ENCODE assay signal across 30 cellular contexts in the genomic region with DNA sequence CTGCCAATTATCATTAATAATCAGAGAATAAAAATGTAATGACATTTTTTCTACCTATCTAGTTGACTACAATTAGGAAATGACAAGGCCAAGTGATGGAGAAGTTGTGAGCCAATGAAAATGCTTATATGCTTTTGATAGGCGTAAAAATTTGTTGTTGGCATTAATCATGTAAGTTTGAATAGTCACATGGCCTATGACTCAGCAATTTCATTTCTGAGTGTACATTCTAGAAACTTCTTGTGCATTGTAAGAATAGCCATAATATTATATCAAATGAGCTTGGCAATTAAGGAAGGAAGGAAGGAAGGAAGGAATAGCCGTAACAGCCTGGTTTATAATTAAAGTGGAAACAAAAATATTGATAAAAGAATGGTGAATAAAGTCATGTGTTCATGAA.
"Had no signal": no experiment of that assay in that cellular context is flagged by ENCODE, and none has a peak within 500 bp of the region (broad histone marks: within the 10 kb centered on the region; RNA-seq: fewer than 3 reads in every experiment).

No MANE protein-coding gene starts in this region.

- FAIRE-seq: endothelial cell of umbilical vein had no signal

- H3K4me3 ChIP-seq: adrenal gland, body of pancreas, cardiac muscle cell, colonic mucosa, esophagus muscularis mucosa, gastrocnemius medialis, heart left ventricle had no signal

- DNase-seq: activated CD4-positive, alpha-beta memory T cell treated with anti-CD3 and anti-CD28 coated beads for 36 hours; activated CD4-positive, alpha-beta T cell treated with anti-CD3 and anti-CD28 coated beads for 36 hours; activated CD4-positive, alpha-beta T cell treated with anti-CD3 and anti-CD28 coated beads, Interleukin-2, amount 10 ng/mL, durations not matched to agents 24 days and 14 days; activated CD4-positive, CD25-positive, alpha-beta regulatory T cell; activated CD4-positive, CD25-positive, alpha-beta regulatory T cell treated with anti-CD3 and anti-CD28 coated beads, Interleukin-2, amount 50 U/mL, for 72 hours; activated CD8-positive, alpha-beta memory T cell treated with anti-CD3 and anti-CD28 coated beads, Interleukin-2, amount 10 ng/mL, durations not matched to agents 7 days and 5 days; activated CD8-positive, alpha-beta memory T cell treated with anti-CD3 and anti-CD28 coated beads, Interleukin-2, amount 50 U/mL, for 4 hours; activated CD8-positive, alpha-beta T cell treated with anti-CD3 and anti-CD28 coated beads, Interleukin-2, amount 10 ng/mL, durations not matched to agents 7 days and 5 days; activated effector memory CD4-positive, alpha-beta T cell treated with anti-CD3 and anti-CD28 coated beads, Interleukin-2, amount 50 U/mL, for 16 hours; activated naive CD4-positive, alpha-beta T cell treated with anti-CD3 and anti-CD28 coated beads for 36 hours; activated naive CD8-positive, alpha-beta T cell treated with anti-CD3 and anti-CD28 coated beads for 36 hours; activated naive CD8-positive, alpha-beta T cell treated with anti-CD3 and anti-CD28 coated beads, Interleukin-2, amount 50 U/mL, for 24 hours; activated T-cell treated with anti-CD3 and anti-CD28 coated beads, Interleukin-2, amount 50 U/mL, for 1 hour; activated T-cell treated with anti-CD3 and anti-CD28 coated beads, Interleukin-2, amount 50 U/mL, for 48 hours; adrenal gland; amygdala; aorta; body of pancreas; central memory CD4-positive, alpha-beta T cell; cerebellar nuclear complex; colonic mucosa; effector CD8-positive, alpha-beta T cell; foreskin keratinocyte; gastrocnemius medialis; glutamatergic neuron; heart left ventricle; T-helper 2 cell had no signal

- H3K4me1 ChIP-seq: adrenal gland, body of pancreas, colonic mucosa, foreskin keratinocyte, gastrocnemius medialis, heart left ventricle had no signal

- H3K27me3 ChIP-seq: adrenal gland, body of pancreas, cardiac muscle cell, colonic mucosa, esophagus muscularis mucosa, foreskin keratinocyte, gastrocnemius medialis, heart left ventricle had no signal

- H3K9me3 ChIP-seq: adrenal gland, body of pancreas, colonic mucosa, esophagus muscularis mucosa, gastrocnemius medialis, heart left ventricle had no signal

- ATAC-seq: activated CD4-positive, alpha-beta T cell treated with anti-CD3 and anti-CD28 coated beads for 36 hours; activated CD8-positive, alpha-beta memory T cell treated with anti-CD3 and anti-CD28 coated beads, Interleukin-2, amount 10 ng/mL, durations not matched to agents 7 days and 5 days; activated CD8-positive, alpha-beta T cell treated with anti-CD3 and anti-CD28 coated beads, Interleukin-2, amount 10 ng/mL, durations not matched to agents 7 days and 5 days; activated naive CD8-positive, alpha-beta T cell treated with anti-CD3 and anti-CD28 coated beads, Interleukin-2, amount 50 U/mL, for 24 hours; body of pancreas; foreskin keratinocyte; gastrocnemius medialis; heart left ventricle had no signal

- H3K27ac ChIP-seq: adrenal gland, body of pancreas, cardiac muscle cell, colonic mucosa, esophagus muscularis mucosa, foreskin keratinocyte, gastrocnemius medialis, heart left ventricle had no signal

- H3K36me3 ChIP-seq: adrenal gland, cardiac muscle cell, colonic mucosa, esophagus muscularis mucosa, gastrocnemius medialis, heart left ventricle had no signal
